ENCODE assay signal across 10 cellular contexts in genomic region chr11:60971520-60971919, GRCh38. TPM values are rescaled to one million over a fixed set of nuclear protein-coding genes. Genes with fewer than 3 reads are reported as not detected.
DNase-seq lines count a peak whose midpoint lies in the region; ATAC-seq lines count a peak whose summit lies in the region.
"Had no signal": no experiment of that assay in that cellular context is flagged by ENCODE, and none has a peak within 500 bp of the region (broad histone marks: within the 10 kb centered on the region; RNA-seq: fewer than 3 reads in every experiment).

A gene with protein sequence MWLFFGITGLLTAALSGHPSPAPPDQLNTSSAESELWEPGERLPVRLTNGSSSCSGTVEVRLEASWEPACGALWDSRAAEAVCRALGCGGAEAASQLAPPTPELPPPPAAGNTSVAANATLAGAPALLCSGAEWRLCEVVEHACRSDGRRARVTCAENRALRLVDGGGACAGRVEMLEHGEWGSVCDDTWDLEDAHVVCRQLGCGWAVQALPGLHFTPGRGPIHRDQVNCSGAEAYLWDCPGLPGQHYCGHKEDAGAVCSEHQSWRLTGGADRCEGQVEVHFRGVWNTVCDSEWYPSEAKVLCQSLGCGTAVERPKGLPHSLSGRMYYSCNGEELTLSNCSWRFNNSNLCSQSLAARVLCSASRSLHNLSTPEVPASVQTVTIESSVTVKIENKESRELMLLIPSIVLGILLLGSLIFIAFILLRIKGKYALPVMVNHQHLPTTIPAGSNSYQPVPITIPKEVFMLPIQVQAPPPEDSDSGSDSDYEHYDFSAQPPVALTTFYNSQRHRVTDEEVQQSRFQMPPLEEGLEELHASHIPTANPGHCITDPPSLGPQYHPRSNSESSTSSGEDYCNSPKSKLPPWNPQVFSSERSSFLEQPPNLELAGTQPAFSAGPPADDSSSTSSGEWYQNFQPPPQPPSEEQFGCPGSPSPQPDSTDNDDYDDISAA (plus strand): TSS chr11:60971680. CDS start chr11:60971866, 186 bp downstream.

- H3K4me3 Mint-ChIP-seq in CD4-positive, CD25-positive, alpha-beta regulatory T cell, result peak within 1 kb of the TSS; percentile 88 to 95 (median 92)
- H3K4me3 Mint-ChIP-seq in T-helper 2 cell treated with Interferon-gamma antibody and Interleukin-4, amounts not matched to agents 5 μg/mL and 100 μg/mL, for 36 hours, result peak within 1 kb of the TSS; percentile 93

- peak within 1 kb of the TSS; percentile 92 for H3K4me3 ChIP-seq in CD4-positive, CD25-positive, alpha-beta regulatory T cell (ENCODE audit: low read depth, low read length)
- peak within 1 kb of the TSS; percentile 47 for H3K4me3 ChIP-seq in rectal smooth muscle tissue (ENCODE audit: low read length)

- peaks cover 21% of the 10 kb centered on the region for H3K27me3 Mint-ChIP-seq in CD4-positive, CD25-positive, alpha-beta regulatory T cell
- H3K27me3 Mint-ChIP-seq in T-helper 2 cell treated with Interferon-gamma antibody and Interleukin-4, amounts not matched to agents 5 μg/mL and 100 μg/mL, for 36 hours (ENCODE audit: low read depth), result peaks cover 6% of the 10 kb centered on the region

- peaks cover 11% of the 10 kb centered on the region for H3K36me3 Mint-ChIP-seq in CD4-positive, CD25-positive, alpha-beta regulatory T cell
- peaks cover 38% of the 10 kb centered on the region for H3K36me3 Mint-ChIP-seq in T-helper 2 cell treated with Interferon-gamma antibody and Interleukin-4, amounts not matched to agents 5 μg/mL and 100 μg/mL, for 36 hours (ENCODE audit: low read depth)

- H3K4me1 ChIP-seq in CD4-positive, CD25-positive, alpha-beta regulatory T cell (ENCODE audit: control insufficient read depth, insufficient read depth, low read length, poor library complexity, severe bottlenecking), result peaks cover 57% of the 10 kb centered on the region
- no peaks in the 10 kb centered on the region for H3K4me1 ChIP-seq in rectal smooth muscle tissue (ENCODE audit: control insufficient read depth, insufficient read depth, low read length)

- peaks cover 0 to 1% (median 0%) of the 10 kb centered on the region in 7 donors for H3K9me3 Mint-ChIP-seq in CD4-positive, CD25-positive, alpha-beta regulatory T cell
- H3K9me3 Mint-ChIP-seq in T-helper 2 cell treated with Interferon-gamma antibody and Interleukin-4, amounts not matched to agents 5 μg/mL and 100 μg/mL, for 36 hours, result no peaks in the 10 kb centered on the region

- H3K36me3 ChIP-seq in CD4-positive, CD25-positive, alpha-beta regulatory T cell (ENCODE audit: control insufficient read depth, insufficient read depth, low read length), result peaks cover 2% of the 10 kb centered on the region
- H3K36me3 ChIP-seq in rectal smooth muscle tissue (ENCODE audit: control insufficient read depth, insufficient read depth, low read length), result no peaks in the 10 kb centered on the region

- peak within 1 kb of the TSS; percentile 42 for H3K9ac ChIP-seq in rectal smooth muscle tissue (ENCODE audit: low read length)

- H3K27ac ChIP-seq in CD4-positive, CD25-positive, alpha-beta regulatory T cell (ENCODE audit: insufficient read depth, low read length, poor library complexity, severe bottlenecking), result peak within 1 kb of the TSS; percentile 82
- no peak within 1 kb of the TSS for H3K27ac ChIP-seq in rectal smooth muscle tissue (ENCODE audit: low read depth, low read length)

- peaks cover 0 to 4% of the 10 kb centered on the region in 2 experiments for H3K9me3 ChIP-seq in CD4-positive, CD25-positive, alpha-beta regulatory T cell (ENCODE audit: control insufficient read depth in 2 of 2, low read length in 2 of 2)

- H3K27ac Mint-ChIP-seq in CD4-positive, CD25-positive, alpha-beta regulatory T cell, result peak within 1 kb of the TSS; percentile 91 to 98 (median 97)
- peak within 1 kb of the TSS; percentile 87 for H3K27ac Mint-ChIP-seq in T-helper 2 cell treated with Interferon-gamma antibody and Interleukin-4, amounts not matched to agents 5 μg/mL and 100 μg/mL, for 36 hours

- peaks cover 3% of the 10 kb centered on the region for H3K27me3 ChIP-seq in CD4-positive, CD25-positive, alpha-beta regulatory T cell (ENCODE audit: control insufficient read depth, insufficient read depth, low read length)
- no peaks in the 10 kb centered on the region for H3K27me3 ChIP-seq in rectal smooth muscle tissue (ENCODE audit: control insufficient read depth, insufficient read depth, low read length)

- peak; percentile 83 for ATAC-seq in CD4-positive, CD25-positive, alpha-beta regulatory T cell (ENCODE audit: low read depth in 2 of 2)
- ATAC-seq in GM21786 (IDR thresholded peaks at IDR 0.05; ENCODE audit: unreplicated experiment), result no peak

- DNase-seq in CD4-positive, CD25-positive, alpha-beta regulatory T cell, result peak; percentile 39 to 88 (median 72)
- DNase-seq in T-helper 2 cell treated with Interferon-gamma antibody and Interleukin-4, amounts not matched to agents 5 μg/mL and 100 μg/mL, for 36 hours (ENCODE audit: low spot score), result peak; percentile 62
- DNase-seq in activated effector memory CD4-positive, alpha-beta T cell treated with Interleukin-2 at 50 U/mL for 16 hours, result peak; percentile 62
- DNase-seq in NCI-H2029 treated with DMSO at 0.1 percent for 48 hours (lab: John Stamatoyannopoulos, UW) (no peak), D341Med (ENCODE audit: low spot score) (no peak), NCI-H774 (lab: John Stamatoyannopoulos, UW) (no peak)
- DNase-seq: amniotic stem cell had no signal

- H3K4me1 Mint-ChIP-seq in CD4-positive, CD25-positive, alpha-beta regulatory T cell, result peaks cover 10 to 42% (median 32%) of the 10 kb centered on the region in 4 donors
- peaks cover 37% of the 10 kb centered on the region for H3K4me1 Mint-ChIP-seq in T-helper 2 cell treated with Interferon-gamma antibody and Interleukin-4, amounts not matched to agents 5 μg/mL and 100 μg/mL, for 36 hours (ENCODE audit: low read depth)

RNA-seq across cellular contexts. Expression of the gene that starts here (rescaled TPM):
- total RNA-seq in CD4-positive, CD25-positive, alpha-beta regulatory T cell, result 398 TPM
- polyA plus RNA-seq in CD4-positive, CD25-positive, alpha-beta regulatory T cell, result 100 to 1,000 TPM; 108 to 188 (median 130) TPM
- total RNA-seq: lung microvascular endothelial cell had no signal

Comparison
In these comparisons a context has a peak if more than half of its experiments do, and no peak if none do; other contexts are left out.
1. DNase-seq: peak in CD4-positive, CD25-positive, alpha-beta regulatory T cell (3 of 3), T-helper 2 cell treated with Interferon-gamma antibody and Interleukin-4, amounts not matched to agents 5 μg/mL and 100 μg/mL, for 36 hours (single experiment) and activated effector memory CD4-positive, alpha-beta T cell treated with Interleukin-2 at 50 U/mL for 16 hours (single experiment); none in NCI-H2029 treated with DMSO at 0.1 percent for 48 hours (single experiment), D341Med (single experiment) and NCI-H774 (single experiment).